ENCODE assay signal across 17 cellular contexts in genomic region chr7:123738356-123738755, GRCh38. TPM values are rescaled to one million over a fixed set of nuclear protein-coding genes. Genes with fewer than 3 reads are reported as not detected.
DNase-seq lines count a peak whose midpoint lies in the region; ATAC-seq, FAIRE-seq and TF ChIP-seq lines count a peak whose summit lies in the region.
"Had no signal": no experiment of that assay in that cellular context is flagged by ENCODE, and none has a peak within 500 bp of the region (broad histone marks: within the 10 kb centered on the region; RNA-seq: fewer than 3 reads in every experiment).

No MANE protein-coding gene starts in this region.

- ATAC-seq in pancreas (peak; percentile 91 to 98 (median 94)), PC-3 (no peak)

- H3K4me2 ChIP-seq in keratinocyte (ENCODE audit: control insufficient read depth, extremely low read depth, insufficient read depth, low read depth, low read length) (no peak overlapping the region), PC-3 (ENCODE audit: low read length) (no peak overlapping the region)

- no peak overlapping the region for H3K9ac ChIP-seq in keratinocyte (ENCODE audit: control insufficient read depth, extremely low read depth, insufficient read depth, low read length)
- H3K9ac ChIP-seq in PC-3 (ENCODE audit: low read length): no peak overlapping the region

- DNase-seq in HT-29 (ENCODE audit: low spot score) (peak; percentile 41), keratinocyte (ENCODE audit: low read depth, low spot score) (no peak), pancreas (peak in 2 of 6 donors; percentile 34 to 58), PC-3 (no peak), HAP-1 (ENCODE audit: low spot score in 2 of 2) (no peak), dedifferentiated amniotic fluid mesenchymal stem cell (ENCODE audit: extremely low spot score) (no peak), Ammon's horn (ENCODE audit: low spot score) (no peak)
- DNase-seq: C1 segment of cervical spinal cord, HCEC 1CT, NCI-H1417, NCI-H2029 treated with DMSO at 0.1 percent for 48 hours, NCI-H2171 treated with DMSO at 0.1 percent for 48 hours, NCI-H446 treated with DMSO at 0.1 percent for 48 hours, NCI-H774, SJCRH30 had no signal

- H3K36me3 ChIP-seq in keratinocyte (ENCODE audit: control insufficient read depth in 2 of 2, extremely low read depth in 1 of 2, insufficient read depth in 2 of 2, low read length in 2 of 2): peaks cover 2 to 6% of the 10 kb centered on the region in 2 experiments
- H3K36me3 ChIP-seq in pancreas: no peaks in the 10 kb centered on the region
- H3K36me3 ChIP-seq in PC-3 (ENCODE audit: low read depth, low read length): 0 out of 2 replicates have a peak, but pooled peaks cover 4% of the 10 kb centered on the region
- no peaks in the 10 kb centered on the region for H3K36me3 ChIP-seq in HAP-1 (replicated peaks)

- in situ Hi-C loops in HAP-1 (cut with MboI; ENCODE audit: low sequenced_read_pairs): no loop called here

- POLR2A ChIA-PET in PC-3 (lab: Charles Lee; ENCODE audit: unreplicated experiment): no interaction called here

- no TSS peak for BruUV-seq in PC-3 (replicated peaks; lab: Mats Ljungman, UMichigan)

- no peaks in the 10 kb centered on the region for H3F3A ChIP-seq in PC-3 (ENCODE audit: low read length, unreplicated experiment)

- H3K27me3 ChIP-seq in keratinocyte (ENCODE audit: control insufficient read depth, extremely low read depth, insufficient read depth, low read length) (no peaks in the 10 kb centered on the region), pancreas (no peaks in the 10 kb centered on the region), PC-3 (ENCODE audit: low read length) (no peaks in the 10 kb centered on the region), HAP-1 (ENCODE audit: low read depth) (no peaks in the 10 kb centered on the region)
- H3K27me3 ChIP-seq: SJCRH30 had no signal

- H3K9me3 ChIP-seq in keratinocyte (ENCODE audit: control insufficient read depth, low read depth, low read length) (no peaks in the 10 kb centered on the region), pancreas (no peaks in the 10 kb centered on the region), PC-3 (ENCODE audit: low read length) (0 out of 2 replicates have a peak, but pooled peaks cover 4% of the 10 kb centered on the region), HAP-1 (no peaks in the 10 kb centered on the region)

- 15 to 18% methylated on average over 3 of the region's 3 CpGs for WGBS in pancreas, 2 donors

- H3K9me1 ChIP-seq in keratinocyte (ENCODE audit: control insufficient read depth, extremely low read depth, insufficient read depth, low read length): no peaks in the 10 kb centered on the region

- H4K20me1 ChIP-seq in keratinocyte (ENCODE audit: control insufficient read depth, extremely low read depth, insufficient read depth, low read length) (peaks cover 7% of the 10 kb centered on the region), PC-3 (ENCODE audit: low read length) (peaks cover 16% of the 10 kb centered on the region; the same call in 1 of the 2 replicates)

- no peak overlapping the region for H3K4me3 ChIP-seq in keratinocyte (ENCODE audit: control insufficient read depth in 2 of 3, extremely low read depth in 1 of 3, insufficient read depth in 2 of 3, low read depth in 1 of 3, low read length in 3 of 3)
- no peak overlapping the region for H3K4me3 ChIP-seq in pancreas
- no peak overlapping the region for H3K4me3 ChIP-seq in PC-3 (ENCODE audit: low read length)
- no peak overlapping the region for H3K4me3 ChIP-seq in HAP-1
- H3K4me3 ChIP-seq: SJCRH30 had no signal

- CTCF ChIA-PET in PC-3 (lab: Charles Lee): no interaction called here

- H3K27ac ChIP-seq in 22Rv1: peak overlapping the region; percentile 48
- no peak overlapping the region for H3K27ac ChIP-seq in keratinocyte (ENCODE audit: control insufficient read depth, insufficient read depth, low read length)
- H3K27ac ChIP-seq in pancreas: peak overlapping the region in 3 of 4 donors; percentile 25 to 56 (median 26)
- H3K27ac ChIP-seq in PC-3 (ENCODE audit: low read length): no peak overlapping the region
- H3K27ac ChIP-seq: RWPE1, SJCRH30 had no signal

- FAIRE-seq in keratinocyte (lab: Jason Lieb, UNC): peak; percentile 49
- no peak for FAIRE-seq in pancreas (lab: Jason Lieb, UNC)

- no peaks in the 10 kb centered on the region for H3K9me2 ChIP-seq in PC-3 (replicated peaks; ENCODE audit: low read length)

- H3K79me2 ChIP-seq in keratinocyte (ENCODE audit: control insufficient read depth, insufficient read depth, low read length): peaks cover 98% of the 10 kb centered on the region
- H3K79me2 ChIP-seq in PC-3 (ENCODE audit: low read length): peaks cover 100% of the 10 kb centered on the region

- intact Hi-C loops in pancreas (cut with DNase I) (no loop called here), PC-3 (cut with micrococcal nuclease) (no loop called here)

- dilution Hi-C loops in keratinocyte (cut with MboI; ENCODE audit: extremely low pct_ligation_motif_present, low sequenced_read_pairs): no loop called here

- TF ChIP-seq CTCF in 22Rv1 (IDR thresholded peaks at IDR 0.05) (no peak), keratinocyte (optimal IDR thresholded peaks at IDR 0.05 in 1 of 3, IDR thresholded peaks at IDR 0.05 in 1 of 3, conservative IDR thresholded peaks at IDR 0.05 in 1 of 3; ENCODE audit: extremely low read depth in 1 of 3, insufficient read depth in 2 of 3, low read length in 3 of 3) (no peak), pancreas (IDR thresholded peaks at IDR 0.05) (no peak), PC-3 (conservative IDR thresholded peaks at IDR 0.05; ENCODE audit: low read depth, low read length) (no peak)

- no peak overlapping the region for H2AFZ ChIP-seq in keratinocyte (ENCODE audit: control insufficient read depth, low read length)
- no peak overlapping the region for H2AFZ ChIP-seq in PC-3 (ENCODE audit: low read length)

- H3K4me1 ChIP-seq in keratinocyte (ENCODE audit: control insufficient read depth, extremely low read depth, insufficient read depth, low read length): no peaks in the 10 kb centered on the region
- peaks cover 21 to 36% (median 29%) of the 10 kb centered on the region in 3 donors for H3K4me1 ChIP-seq in pancreas
- H3K4me1 ChIP-seq in PC-3 (ENCODE audit: insufficient read depth, low read length): peaks cover 9% of the 10 kb centered on the region; the same call in 1 of the 2 replicates
- H3K4me1 ChIP-seq in HAP-1: peaks cover 2% of the 10 kb centered on the region
- H3K4me1 ChIP-seq: SJCRH30 had no signal

RNA-seq across cellular contexts. Expression of gene WASL, which starts 10.4 kb away (rescaled TPM):
- 8.9 and 9.7 TPM in 2 replicates for total RNA-seq in HT-29 (2014; rRNA removed; shearing (Covaris generic))
- polyA plus RNA-seq in keratinocyte (9.5 to 17.5 TPM (median 15.9 TPM) in 3 replicates), pancreas (10 to 100 TPM in 1 of 2 donors, 1 to 10 TPM in 1; 8.2 to 14.9 TPM)
- 25.5 TPM for polyA plus RNA-seq in keratinocyte (2011; ENCODE audit: low read depth)
- 14.2 and 23.6 TPM in 2 replicates for polyA plus RNA-seq in keratinocyte (2011; cell fraction: cytosol; rRNA removed)
- 12.6 and 15.4 TPM in 2 replicates for polyA plus RNA-seq in keratinocyte (2011; cell fraction: nucleus; rRNA removed)
- polyA plus RNA-seq in keratinocyte (2012; ENCODE audit: low replicate concordance): 22.6 and 35.5 TPM in 2 replicates
- 6.2 to 11.4 TPM (median 6.9 TPM) in 3 replicates for polyA minus RNA-seq in keratinocyte
- 9.4 TPM for polyA minus RNA-seq in keratinocyte (2011; cell fraction: cytosol; rRNA and poly(A)+ RNA removed)
- polyA minus RNA-seq in keratinocyte (2011; cell fraction: nucleus; rRNA and poly(A)+ RNA removed): 10.4 and 19.6 TPM in 2 replicates
- total RNA-seq in pancreas (10 to 100 TPM; 13.2 to 27.3 (median 18.0) TPM), PC-3 (2014; rRNA removed) (8.5 and 10.9 TPM in 2 replicates)

Comparison
In these comparisons a context has a peak if more than half of its experiments do, and no peak if none do; other contexts are left out.
1. H3K27ac ChIP-seq: peak in 22Rv1 (single experiment) and pancreas (3 of 4); none in keratinocyte (single experiment) and PC-3 (single experiment).